In the genomic region with DNA sequence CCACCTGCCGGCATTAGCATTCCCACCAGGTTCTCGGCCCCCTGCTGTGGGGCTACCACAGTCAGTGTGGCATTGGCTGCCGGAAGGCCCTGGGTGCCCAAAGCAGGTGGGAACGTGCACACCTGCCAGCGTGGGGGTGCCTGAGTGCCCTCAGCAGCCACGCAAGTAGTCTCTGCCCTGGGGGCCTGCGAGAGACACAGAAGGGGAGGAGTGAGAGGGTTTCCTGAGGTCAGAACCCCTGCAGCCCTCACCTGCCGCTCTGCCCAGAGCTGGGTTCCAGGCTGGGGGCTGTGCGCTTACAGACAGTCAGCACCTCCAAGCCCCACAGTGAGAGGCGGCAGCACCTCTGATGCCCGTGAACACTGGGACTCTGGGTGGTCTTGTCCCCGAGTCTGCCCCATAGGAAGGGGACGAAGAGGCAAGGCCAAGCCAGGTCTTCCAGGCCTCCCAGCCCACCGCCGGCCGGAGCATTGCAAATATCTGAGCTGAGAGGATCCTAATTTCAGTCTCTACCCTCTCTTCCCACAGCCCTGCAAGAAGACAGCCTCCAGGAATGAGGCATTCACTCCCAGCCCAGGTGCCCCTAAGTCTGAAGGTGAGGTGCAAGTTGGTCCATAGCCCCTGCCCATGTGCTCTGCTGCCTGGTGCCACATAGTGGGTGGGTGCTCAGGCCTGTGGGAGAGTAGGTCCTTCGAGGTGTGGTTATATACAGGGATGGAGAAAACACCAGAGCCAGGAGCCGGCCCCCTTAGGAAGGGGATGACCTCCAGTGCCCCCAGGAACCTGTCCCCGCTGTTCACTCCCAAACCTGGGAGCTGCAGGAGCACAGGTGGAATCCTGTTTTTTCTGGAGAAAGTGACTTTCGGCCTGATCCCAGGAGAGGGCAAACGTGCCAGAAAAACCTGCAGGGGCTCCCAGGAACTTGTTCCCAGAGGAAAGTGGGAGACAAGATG, we compare ENCODE assay signal across 2 cellular contexts.
TF ChIP-seq lines count a peak whose summit lies in the region.

No MANE protein-coding gene starts in this region.

TF ChIP-seq in GM23338, 12 proteins besides CTCF, POLR2A, EP300 and RAD21 (continued from another document):
- TF ChIP-seq EZH2 (IDR thresholded peaks at IDR 0.05; ENCODE audit: low read depth, unreplicated experiment), result no peak
- TF ChIP-seq EZH2phosphoT487 (IDR thresholded peaks at IDR 0.05; ENCODE audit: unreplicated experiment), result no peak
- no peak for TF ChIP-seq STAT1 (IDR thresholded peaks at IDR 0.05; ENCODE audit: unreplicated experiment)
- TF ChIP-seq NANOG (IDR thresholded peaks at IDR 0.05; ENCODE audit: borderline replicate concordance), result no peak

TF ChIP-seq in SK-N-SH treated with all-trans-retinoic acid at 6 μM for 48 hours, 23 proteins besides CTCF, POLR2A, EP300 and RAD21 (continued from another document):
- TF ChIP-seq, protein P1, sequence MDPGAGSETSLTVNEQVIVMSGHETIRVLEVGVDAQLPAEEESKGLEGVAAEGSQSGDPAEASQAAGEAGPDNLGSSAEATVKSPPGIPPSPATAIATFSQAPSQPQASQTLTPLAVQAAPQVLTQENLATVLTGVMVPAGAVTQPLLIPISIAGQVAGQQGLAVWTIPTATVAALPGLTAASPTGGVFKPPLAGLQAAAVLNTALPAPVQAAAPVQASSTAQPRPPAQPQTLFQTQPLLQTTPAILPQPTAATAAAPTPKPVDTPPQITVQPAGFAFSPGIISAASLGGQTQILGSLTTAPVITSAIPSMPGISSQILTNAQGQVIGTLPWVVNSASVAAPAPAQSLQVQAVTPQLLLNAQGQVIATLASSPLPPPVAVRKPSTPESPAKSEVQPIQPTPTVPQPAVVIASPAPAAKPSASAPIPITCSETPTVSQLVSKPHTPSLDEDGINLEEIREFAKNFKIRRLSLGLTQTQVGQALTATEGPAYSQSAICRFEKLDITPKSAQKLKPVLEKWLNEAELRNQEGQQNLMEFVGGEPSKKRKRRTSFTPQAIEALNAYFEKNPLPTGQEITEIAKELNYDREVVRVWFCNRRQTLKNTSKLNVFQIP (CRISPR knock-in tag; IDR thresholded peaks at IDR 0.05; ENCODE audit: borderline replicate concordance, low read depth), result no peak
- TF ChIP-seq, protein P2, sequence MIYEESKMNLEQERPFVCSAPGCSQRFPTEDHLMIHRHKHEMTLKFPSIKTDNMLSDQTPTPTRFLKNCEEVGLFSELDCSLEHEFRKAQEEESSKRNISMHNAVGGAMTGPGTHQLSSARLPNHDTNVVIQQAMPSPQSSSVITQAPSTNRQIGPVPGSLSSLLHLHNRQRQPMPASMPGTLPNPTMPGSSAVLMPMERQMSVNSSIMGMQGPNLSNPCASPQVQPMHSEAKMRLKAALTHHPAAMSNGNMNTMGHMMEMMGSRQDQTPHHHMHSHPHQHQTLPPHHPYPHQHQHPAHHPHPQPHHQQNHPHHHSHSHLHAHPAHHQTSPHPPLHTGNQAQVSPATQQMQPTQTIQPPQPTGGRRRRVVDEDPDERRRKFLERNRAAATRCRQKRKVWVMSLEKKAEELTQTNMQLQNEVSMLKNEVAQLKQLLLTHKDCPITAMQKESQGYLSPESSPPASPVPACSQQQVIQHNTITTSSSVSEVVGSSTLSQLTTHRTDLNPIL (CRISPR knock-in tag; IDR thresholded peaks at IDR 0.05; ENCODE audit: low read depth), result no peak
- TF ChIP-seq, protein P3, sequence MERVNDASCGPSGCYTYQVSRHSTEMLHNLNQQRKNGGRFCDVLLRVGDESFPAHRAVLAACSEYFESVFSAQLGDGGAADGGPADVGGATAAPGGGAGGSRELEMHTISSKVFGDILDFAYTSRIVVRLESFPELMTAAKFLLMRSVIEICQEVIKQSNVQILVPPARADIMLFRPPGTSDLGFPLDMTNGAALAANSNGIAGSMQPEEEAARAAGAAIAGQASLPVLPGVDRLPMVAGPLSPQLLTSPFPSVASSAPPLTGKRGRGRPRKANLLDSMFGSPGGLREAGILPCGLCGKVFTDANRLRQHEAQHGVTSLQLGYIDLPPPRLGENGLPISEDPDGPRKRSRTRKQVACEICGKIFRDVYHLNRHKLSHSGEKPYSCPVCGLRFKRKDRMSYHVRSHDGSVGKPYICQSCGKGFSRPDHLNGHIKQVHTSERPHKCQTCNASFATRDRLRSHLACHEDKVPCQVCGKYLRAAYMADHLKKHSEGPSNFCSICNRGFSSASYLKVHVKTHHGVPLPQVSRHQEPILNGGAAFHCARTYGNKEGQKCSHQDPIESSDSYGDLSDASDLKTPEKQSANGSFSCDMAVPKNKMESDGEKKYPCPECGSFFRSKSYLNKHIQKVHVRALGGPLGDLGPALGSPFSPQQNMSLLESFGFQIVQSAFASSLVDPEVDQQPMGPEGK (CRISPR knock-in tag; IDR thresholded peaks at IDR 0.05; ENCODE audit: borderline replicate concordance), result no peak
